Comparison of ENCODE assay signal across 19 cellular contexts in genomic region chr6:143097224-143097795, GRCh38. TPM values are rescaled to one million over a fixed set of nuclear protein-coding genes. Genes with fewer than 3 reads are reported as not detected.
A peak's percentile ranks its signal among the peaks of the same experiment; 100 is the strongest.
DNase-seq lines count a peak whose midpoint lies in the region; ATAC-seq, FAIRE-seq and TF ChIP-seq lines count a peak whose summit lies in the region.
"Had no signal": no experiment of that assay in that cellular context is flagged by ENCODE, and none has a peak within 500 bp of the region (broad histone marks: within the 10 kb centered on the region; RNA-seq: fewer than 3 reads in every experiment).

No MANE protein-coding gene starts in this region.

- peak; percentile 56 for FAIRE-seq in GM19239 (lab: Jason Lieb, UNC)
- FAIRE-seq: A549 had no signal

- TF ChIP-seq POLR2A in stomach (IDR thresholded peaks at IDR 0.05) = no peak

- 86 to 92% (median 89%) methylated on average over 6 of the region's 6 CpGs for WGBS in stomach, 5 donors

- CTCF ChIA-PET in naive thymus-derived CD4-positive, alpha-beta T cell (lab: Charles Lee) = no interaction called here

- H3K9me3 Mint-ChIP-seq in activated CD4-positive, alpha-beta T cell treated with anti-CD3 and anti-CD28 coated beads, Interleukin-2, amount 10 ng/mL, durations not matched to agents 24 days and 14 days = peaks cover 3% of the 10 kb centered on the region
- H3K9me3 Mint-ChIP-seq in activated T-helper 17 cell treated with anti-CD3 and anti-CD28 coated beads, Interleukin-2, amount 50 U/mL, for 72 hours = no peaks in the 10 kb centered on the region
- H3K9me3 Mint-ChIP-seq in naive thymus-derived CD4-positive, alpha-beta T cell = peaks cover 0 to 2% (median 0%) of the 10 kb centered on the region in 11 donors
- no peaks in the 10 kb centered on the region for H3K9me3 Mint-ChIP-seq in immature natural killer cell

- no peaks in the 10 kb centered on the region for H3K36me3 ChIP-seq in naive thymus-derived CD4-positive, alpha-beta T cell (ENCODE audit: control insufficient read depth in 2 of 3, insufficient read depth in 3 of 3, low read length in 3 of 3)
- no peaks in the 10 kb centered on the region for H3K36me3 ChIP-seq in stomach
- H3K36me3 ChIP-seq: ascending aorta, HAP-1, upper lobe of left lung had no signal

- peaks cover 12 to 22% of the 10 kb centered on the region in 2 donors for H3K4me1 ChIP-seq in naive thymus-derived CD4-positive, alpha-beta T cell (ENCODE audit: control insufficient read depth in 2 of 2, insufficient read depth in 2 of 2, low read length in 2 of 2)
- peaks cover 0 to 14% (median 5%) of the 10 kb centered on the region in 4 donors for H3K4me1 ChIP-seq in stomach
- H3K4me1 ChIP-seq: A549, ascending aorta, psoas muscle, upper lobe of left lung had no signal

- no peaks in the 10 kb centered on the region for H3K9me3 ChIP-seq in naive thymus-derived CD4-positive, alpha-beta T cell (ENCODE audit: control insufficient read depth in 2 of 3, low read length in 3 of 3)
- H3K9me3 ChIP-seq in stomach = no peaks in the 10 kb centered on the region
- H3K9me3 ChIP-seq: A549, ascending aorta, HAP-1, psoas muscle, upper lobe of left lung had no signal

- H3K27me3 Mint-ChIP-seq in activated CD4-positive, alpha-beta T cell treated with anti-CD3 and anti-CD28 coated beads, Interleukin-2, amount 10 ng/mL, durations not matched to agents 24 days and 14 days = no peaks in the 10 kb centered on the region
- no peaks in the 10 kb centered on the region for H3K27me3 Mint-ChIP-seq in activated T-helper 17 cell treated with anti-CD3 and anti-CD28 coated beads, Interleukin-2, amount 50 U/mL, for 72 hours
- no peaks in the 10 kb centered on the region for H3K27me3 Mint-ChIP-seq in naive thymus-derived CD4-positive, alpha-beta T cell
- H3K27me3 Mint-ChIP-seq in immature natural killer cell (ENCODE audit: low read depth in 3 of 3) = peaks cover 0 to 3% (median 0%) of the 10 kb centered on the region in 3 donors

- POLR2A ChIA-PET in naive thymus-derived CD4-positive, alpha-beta T cell (lab: Charles Lee) = no interaction called here

- no peak overlapping the region for H3K4me3 Mint-ChIP-seq in activated CD4-positive, alpha-beta T cell treated with anti-CD3 and anti-CD28 coated beads, Interleukin-2, amount 10 ng/mL, durations not matched to agents 24 days and 14 days
- no peak overlapping the region for H3K4me3 Mint-ChIP-seq in activated T-helper 17 cell treated with anti-CD3 and anti-CD28 coated beads, Interleukin-2, amount 50 U/mL, for 72 hours
- no peak overlapping the region for H3K4me3 Mint-ChIP-seq in naive thymus-derived CD4-positive, alpha-beta T cell
- H3K4me3 Mint-ChIP-seq in immature natural killer cell = no peak overlapping the region

- H3K4me3 ChIP-seq in naive thymus-derived CD4-positive, alpha-beta T cell (ENCODE audit: low read length) = no peak overlapping the region
- no peak overlapping the region for H3K4me3 ChIP-seq in stomach
- H3K4me3 ChIP-seq: A549, ascending aorta, HAP-1, psoas muscle, upper lobe of left lung had no signal

- H3K27ac ChIP-seq in naive thymus-derived CD4-positive, alpha-beta T cell (ENCODE audit: low read depth, low read length) = no peak overlapping the region
- no peak overlapping the region for H3K27ac ChIP-seq in stomach
- H3K27ac ChIP-seq: A549, ascending aorta, KMS-11, psoas muscle had no signal

- H3K4me1 Mint-ChIP-seq in activated CD4-positive, alpha-beta T cell treated with anti-CD3 and anti-CD28 coated beads, Interleukin-2, amount 10 ng/mL, durations not matched to agents 24 days and 14 days = peaks cover 4% of the 10 kb centered on the region
- H3K4me1 Mint-ChIP-seq in activated T-helper 17 cell treated with anti-CD3 and anti-CD28 coated beads, Interleukin-2, amount 50 U/mL, for 72 hours = peaks cover 4% of the 10 kb centered on the region
- peaks cover 0 to 13% (median 5%) of the 10 kb centered on the region in 7 donors for H3K4me1 Mint-ChIP-seq in naive thymus-derived CD4-positive, alpha-beta T cell
- no peaks in the 10 kb centered on the region for H3K4me1 Mint-ChIP-seq in immature natural killer cell

- no peaks in the 10 kb centered on the region for H3K27me3 ChIP-seq in naive thymus-derived CD4-positive, alpha-beta T cell (ENCODE audit: control insufficient read depth in 2 of 2, insufficient read depth in 2 of 2, low read length in 2 of 2)
- no peaks in the 10 kb centered on the region for H3K27me3 ChIP-seq in stomach
- H3K27me3 ChIP-seq: ascending aorta, upper lobe of left lung had no signal

- no peak for TF ChIP-seq EP300 in stomach (IDR thresholded peaks at IDR 0.05)

- H3K27ac Mint-ChIP-seq in activated CD4-positive, alpha-beta T cell treated with anti-CD3 and anti-CD28 coated beads, Interleukin-2, amount 10 ng/mL, durations not matched to agents 24 days and 14 days = no peak overlapping the region
- H3K27ac Mint-ChIP-seq in activated T-helper 17 cell treated with anti-CD3 and anti-CD28 coated beads, Interleukin-2, amount 50 U/mL, for 72 hours = no peak overlapping the region
- no peak overlapping the region for H3K27ac Mint-ChIP-seq in naive thymus-derived CD4-positive, alpha-beta T cell
- no peak overlapping the region for H3K27ac Mint-ChIP-seq in immature natural killer cell

- TF ChIP-seq CTCF in stomach (IDR thresholded peaks at IDR 0.05) = no peak

- intact Hi-C loops in activated CD4-positive, alpha-beta T cell treated with anti-CD3 and anti-CD28 coated beads, Interleukin-2, amount 10 ng/mL, durations not matched to agents 24 days and 14 days (cut with micrococcal nuclease) = no loop called here
- intact Hi-C loops in naive thymus-derived CD4-positive, alpha-beta T cell (cut with micrococcal nuclease) = loop anchor here in 1 of 2 donors (1.0 kb wide), 1 partner anchor 8 kb away; no protein-coding TSS in a partner anchor
- intact Hi-C loops in stomach (cut with DNase I; ENCODE audit: low total_unique reads) = no loop called here

- no peaks in the 10 kb centered on the region for H3K36me3 Mint-ChIP-seq in activated CD4-positive, alpha-beta T cell treated with anti-CD3 and anti-CD28 coated beads, Interleukin-2, amount 10 ng/mL, durations not matched to agents 24 days and 14 days (ENCODE audit: low read depth)
- no peaks in the 10 kb centered on the region for H3K36me3 Mint-ChIP-seq in activated T-helper 17 cell treated with anti-CD3 and anti-CD28 coated beads, Interleukin-2, amount 50 U/mL, for 72 hours (ENCODE audit: low read depth)
- H3K36me3 Mint-ChIP-seq in naive thymus-derived CD4-positive, alpha-beta T cell = peaks cover 0 to 5% (median 0%) of the 10 kb centered on the region in 5 donors
- H3K36me3 Mint-ChIP-seq in immature natural killer cell = peaks cover 0 to 4% (median 0%) of the 10 kb centered on the region in 3 donors

- peak; percentile 51 for DNase-seq in activated CD4-positive, alpha-beta T cell treated with anti-CD3 and anti-CD28 coated beads, Interleukin-2, amount 10 ng/mL, durations not matched to agents 24 days and 14 days
- DNase-seq in activated CD4-positive, alpha-beta T cell treated with anti-CD3 and anti-CD28 coated beads for 1 hour = no peak
- DNase-seq in GM19239 (ENCODE audit: insufficient read length, low spot score) (no peak), stomach (no peak), midbrain (lab: John Stamatoyannopoulos, UW) (no peak), immature natural killer cell (no peak)
- DNase-seq in naive thymus-derived CD4-positive, alpha-beta T cell = peak in 7 of 9 donors; percentile 15 to 67 (median 53)
- DNase-seq: COR-L47; hippocampal formation; NCI-H1436 treated with DMSO at 0.1 percent for 48 hours; NCI-H510A treated with DMSO at 0.1 percent for 48 hours; psoas muscle; stimulated activated CD4-positive, alpha-beta T cell treated with anti-CD3 and anti-CD28 coated beads, Interleukin-1b, Interleukin-23, amount 100 ng/mL, for 48 hours; upper lobe of left lung had no signal

- peak; percentile 96 for ATAC-seq in activated T-helper 17 cell treated with anti-CD3 and anti-CD28 coated beads, Interleukin-2, amount 50 U/mL, for 72 hours (replicated peaks)
- peak; percentile 85 for ATAC-seq in naive thymus-derived CD4-positive, alpha-beta T cell
- ATAC-seq: A549, psoas muscle had no signal

RNA-seq across cellular contexts. Expression of gene AIG1, which starts 36.6 kb away (rescaled TPM):
- total RNA-seq in activated CD4-positive, alpha-beta T cell treated with anti-CD3 and anti-CD28 coated beads, Interleukin-2, amount 10 ng/mL, durations not matched to agents 24 days and 14 days = 2.9 and 4.7 TPM in 2 replicates
- 10 to 100 TPM; 12.0 to 18.1 TPM for total RNA-seq in activated T-helper 17 cell treated with anti-CD3 and anti-CD28 coated beads, Interleukin-2, amount 50 U/mL, for 72 hours
- total RNA-seq in naive thymus-derived CD4-positive, alpha-beta T cell = 10 to 100 TPM in 2 of 5 experiments, 1 to 10 TPM in 3; 6.8 to 10.8 (median 8.8) TPM
- polyA plus RNA-seq in naive thymus-derived CD4-positive, alpha-beta T cell = 10 to 100 TPM; 21.0 to 21.8 TPM
- total RNA-seq in stomach = 100 to 1,000 TPM in 1 of 5 donors, 10 to 100 TPM in 3, not detected in 1; 23.7 to 220 (median 64.6) TPM
- polyA plus RNA-seq in stomach = 10 to 100 TPM; 10.8 to 29.7 (median 14.9) TPM
- polyA plus RNA-seq in immature natural killer cell = 10 to 100 TPM in 2 of 3 donors, 1 to 10 TPM in 1; 4.6 to 17.8 (median 12.3) TPM

Comparison
In these comparisons a context has a peak if more than half of its experiments do, and no peak if none do; other contexts are left out.
1. DNase-seq: peak in activated CD4-positive, alpha-beta T cell treated with anti-CD3 and anti-CD28 coated beads, Interleukin-2, amount 10 ng/mL, durations not matched to agents 24 days and 14 days (single experiment) and naive thymus-derived CD4-positive, alpha-beta T cell (7 of 9); none in activated CD4-positive, alpha-beta T cell treated with anti-CD3 and anti-CD28 coated beads for 1 hour (single experiment), GM19239 (single experiment), stomach (single experiment), midbrain (single experiment) and immature natural killer cell (0 of 3).